8 cellular contexts compared by ENCODE assay signal in the genomic region with DNA sequence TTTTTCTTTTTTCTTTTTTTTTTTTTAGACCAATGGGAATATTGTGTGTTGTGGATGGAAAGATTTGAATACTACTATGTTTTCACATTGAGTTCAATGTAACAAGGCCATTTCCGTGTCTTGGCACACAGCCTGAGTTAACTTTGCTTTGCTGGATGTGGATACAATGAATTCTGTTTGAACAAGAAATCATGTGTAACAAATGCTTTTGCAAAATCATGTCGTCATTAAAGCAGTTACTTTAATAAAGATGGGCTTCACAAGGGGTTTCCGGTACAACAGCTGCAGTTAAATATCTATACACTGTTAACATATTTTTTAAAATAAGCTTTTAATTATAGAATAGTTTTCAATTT. TPM values are rescaled to one million over a fixed set of nuclear protein-coding genes. Genes with fewer than 3 reads are reported as not detected.
DNase-seq lines count a peak whose midpoint lies in the region; ATAC-seq, FAIRE-seq and TF ChIP-seq lines count a peak whose summit lies in the region.

No MANE protein-coding gene starts in this region.

- peak overlapping the region; percentile 90 to 93 (median 93) for H3K27ac Mint-ChIP-seq in IgD-negative memory B cell
- peak overlapping the region; percentile 77 for H3K27ac Mint-ChIP-seq in dendritic cell treated with granulocyte-macrophage colony-stimulating factor and Interleukin-4, amounts not matched to agents 40 ng/mL and 50 ng/mL, for 4 days
- H3K27ac Mint-ChIP-seq in progenitor cell of endocrine pancreas = no peak overlapping the region

- H3K9me3 Mint-ChIP-seq in IgD-negative memory B cell = peaks cover 2 to 4% (median 2%) of the 10 kb centered on the region in 3 donors
- H3K9me3 Mint-ChIP-seq in dendritic cell treated with granulocyte-macrophage colony-stimulating factor and Interleukin-4, amounts not matched to agents 40 ng/mL and 50 ng/mL, for 4 days = peaks cover 16% of the 10 kb centered on the region
- H3K9me3 Mint-ChIP-seq in progenitor cell of endocrine pancreas (ENCODE audit: low read depth) = no peaks in the 10 kb centered on the region

- H3K4me1 Mint-ChIP-seq in IgD-negative memory B cell (peaks cover 25 to 34% (median 29%) of the 10 kb centered on the region in 3 donors), progenitor cell of endocrine pancreas (ENCODE audit: low read depth) (peaks cover 2% of the 10 kb centered on the region)
- H3K4me1 Mint-ChIP-seq in dendritic cell treated with granulocyte-macrophage colony-stimulating factor and Interleukin-4, amounts not matched to agents 40 ng/mL and 50 ng/mL, for 4 days (ENCODE audit: low read depth) = peaks cover 31% of the 10 kb centered on the region

- intact Hi-C loops in dendritic cell treated with granulocyte-macrophage colony-stimulating factor and Interleukin-4, amounts not matched to agents 40 ng/mL and 50 ng/mL, for 4 days (cut with micrococcal nuclease) = no loop called here
- intact Hi-C loops in head of caudate nucleus (cut with DNase I) = no loop called here

- DNase-seq in renal cortical epithelial cell (ENCODE audit: low read depth) (peak; percentile 69), head of caudate nucleus (no peak), urothelium cell line (ENCODE audit: low spot score) (no peak), progenitor cell of endocrine pancreas (ENCODE audit: low spot score, unreplicated experiment) (no peak), occipital lobe (lab: John Stamatoyannopoulos, UW) (no peak)

- no peak for TF ChIP-seq CTCF in progenitor cell of endocrine pancreas (IDR thresholded peaks at IDR 0.05; ENCODE audit: unreplicated experiment)

- peak; percentile 25 for ATAC-seq in GM18502 (IDR thresholded peaks at IDR 0.05; ENCODE audit: poor library complexity, unreplicated experiment)

- FAIRE-seq in urothelium cell line (lab: Jason Lieb, UNC) = no peak

- H3K36me3 Mint-ChIP-seq in IgD-negative memory B cell = peaks cover 5% of the 10 kb centered on the region
- H3K36me3 Mint-ChIP-seq in dendritic cell treated with granulocyte-macrophage colony-stimulating factor and Interleukin-4, amounts not matched to agents 40 ng/mL and 50 ng/mL, for 4 days (ENCODE audit: low read depth) = peaks cover 7% of the 10 kb centered on the region
- H3K36me3 Mint-ChIP-seq in progenitor cell of endocrine pancreas (ENCODE audit: insufficient read depth) = no peaks in the 10 kb centered on the region

- peak overlapping the region; percentile 77 to 94 (median 91) for H3K4me3 Mint-ChIP-seq in IgD-negative memory B cell
- H3K4me3 Mint-ChIP-seq in dendritic cell treated with granulocyte-macrophage colony-stimulating factor and Interleukin-4, amounts not matched to agents 40 ng/mL and 50 ng/mL, for 4 days = no peak overlapping the region
- H3K4me3 Mint-ChIP-seq in progenitor cell of endocrine pancreas (ENCODE audit: low read depth) = no peak overlapping the region

- H3K27me3 Mint-ChIP-seq in IgD-negative memory B cell (no peaks in the 10 kb centered on the region), progenitor cell of endocrine pancreas (no peaks in the 10 kb centered on the region)
- no peaks in the 10 kb centered on the region for H3K27me3 Mint-ChIP-seq in dendritic cell treated with granulocyte-macrophage colony-stimulating factor and Interleukin-4, amounts not matched to agents 40 ng/mL and 50 ng/mL, for 4 days

RNA-seq across cellular contexts. Expression of a gene that starts 13.5 kb away (rescaled TPM):
- 48.0 TPM for polyA plus RNA-seq in IgD-negative memory B cell
- total RNA-seq in renal cortical epithelial cell (0.20 and 0.52 TPM in 2 replicates), progenitor cell of endocrine pancreas (0.29 TPM in 1 of 2 replicates, not detected in the other), occipital lobe (9.4 TPM)

RNA-seq across cellular contexts. Expression of a gene that starts 48.8 kb away (rescaled TPM):
- 55.4 TPM for polyA plus RNA-seq in IgD-negative memory B cell
- total RNA-seq in renal cortical epithelial cell (17.7 and 48.1 TPM in 2 replicates), progenitor cell of endocrine pancreas (61.8 and 62.0 TPM in 2 replicates), occipital lobe (16.5 TPM)

Comparison
In these comparisons a context has a peak if more than half of its experiments do, and no peak if none do; other contexts are left out.
1. H3K4me3 Mint-ChIP-seq: peak in IgD-negative memory B cell (4 of 4); none in dendritic cell treated with granulocyte-macrophage colony-stimulating factor and Interleukin-4, amounts not matched to agents 40 ng/mL and 50 ng/mL, for 4 days (single experiment) and progenitor cell of endocrine pancreas (single experiment).